ENCODE assay signal across 1 cellular context in genomic region chr2:12702661-12703121, GRCh38.
TF ChIP-seq lines count a peak whose summit lies in the region.

No MANE protein-coding gene starts in this region.

TF ChIP-seq in GM23338, 12 proteins besides CTCF, POLR2A, EP300 and RAD21 (continued from another document):
- TF ChIP-seq REST (IDR thresholded peaks at IDR 0.05; ENCODE audit: unreplicated experiment): no peak
